ENCODE assay signal across 1 cellular context in genomic region chr18:46387426-46388131, GRCh38.
TF ChIP-seq lines count a peak whose summit lies in the region.

No MANE protein-coding gene starts in this region.

TF ChIP-seq in H1, 55 proteins besides CTCF, POLR2A, EP300 and RAD21 (continued from another document):
- no peak for TF ChIP-seq SP4 (IDR thresholded peaks at IDR 0.05; ENCODE audit: low read length)
- TF ChIP-seq PHF8 (conservative IDR thresholded peaks at IDR 0.05; ENCODE audit: low read depth, low read length), result no peak
- no peak for TF ChIP-seq NRF1 (IDR thresholded peaks at IDR 0.05; ENCODE audit: low read depth, low read length)
- no peak for TF ChIP-seq SIN3A (conservative IDR thresholded peaks at IDR 0.05 in 1 of 2, IDR thresholded peaks at IDR 0.05 in 1 of 2; ENCODE audit: low read depth in 1 of 2, low read length in 2 of 2)
- TF ChIP-seq CTBP2 (IDR thresholded peaks at IDR 0.05; ENCODE audit: borderline replicate concordance, insufficient read depth, insufficient read length, low read length), result no peak
- no peak for TF ChIP-seq KDM5A (IDR thresholded peaks at IDR 0.05; ENCODE audit: low read length)
TF ChIP-seq in H1: peak in this region for 0.
